Comparison of ENCODE assay signal across 1 cellular context in genomic region chr16:75148311-75149195, GRCh38.
TF ChIP-seq lines count a peak whose summit lies in the region.

ZFP1 (plus strand) TSS chr16:75148524; CDS start chr16:75152952, 4,428 bp downstream.

TF ChIP-seq in HEK293, 187 proteins besides CTCF, POLR2A, EP300 and RAD21 (continued from another document):
- TF ChIP-seq, protein P1, sequence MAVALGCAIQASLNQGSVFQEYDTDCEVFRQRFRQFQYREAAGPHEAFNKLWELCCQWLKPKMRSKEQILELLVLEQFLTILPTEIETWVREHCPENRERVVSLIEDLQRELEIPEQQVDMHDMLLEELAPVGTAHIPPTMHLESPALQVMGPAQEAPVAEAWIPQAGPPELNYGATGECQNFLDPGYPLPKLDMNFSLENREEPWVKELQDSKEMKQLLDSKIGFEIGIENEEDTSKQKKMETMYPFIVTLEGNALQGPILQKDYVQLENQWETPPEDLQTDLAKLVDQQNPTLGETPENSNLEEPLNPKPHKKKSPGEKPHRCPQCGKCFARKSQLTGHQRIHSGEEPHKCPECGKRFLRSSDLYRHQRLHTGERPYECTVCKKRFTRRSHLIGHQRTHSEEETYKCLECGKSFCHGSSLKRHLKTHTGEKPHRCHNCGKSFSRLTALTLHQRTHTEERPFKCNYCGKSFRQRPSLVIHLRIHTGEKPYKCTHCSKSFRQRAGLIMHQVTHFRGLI (tag by site-specific recombination; IDR thresholded peaks at IDR 0.05) = peak; percentile 56; the same call in 1 of the 2 replicates
- TF ChIP-seq ZNF121 (tag by site-specific recombination; IDR thresholded peaks at IDR 0.05) (no peak), ZEB2 (tag by site-specific recombination; IDR thresholded peaks at IDR 0.05) (peak; percentile 93), ZNF610 (tag by site-specific recombination; IDR thresholded peaks at IDR 0.05; ENCODE audit: borderline replicate concordance) (peak; percentile 71; the same call in 1 of the 2 replicates), GLIS1 (tag by site-specific recombination; IDR thresholded peaks at IDR 0.05) (peak; percentile 53; the same call in 1 of the 2 replicates), OSR2 (tag by site-specific recombination; IDR thresholded peaks at IDR 0.05) (0 out of 2 replicates have a peak, but pooled peaks have one; percentile 22), ZNF391 (tag by site-specific recombination; IDR thresholded peaks at IDR 0.05; ENCODE audit: borderline replicate concordance, low read depth) (peak; percentile 83; the same call in 1 of the 2 replicates), KLF7 (tag by site-specific recombination; IDR thresholded peaks at IDR 0.05; ENCODE audit: borderline replicate concordance) (peak; percentile 80; the same call in 1 of the 2 replicates), ZNF837 (tag by site-specific recombination; IDR thresholded peaks at IDR 0.05) (no peak), ZNF280D (tag by site-specific recombination; IDR thresholded peaks at IDR 0.05) (no peak), ZBTB7A (tag by site-specific recombination; IDR thresholded peaks at IDR 0.05; ENCODE audit: low read depth) (peak; percentile 95), ZNF10 (tag by site-specific recombination; IDR thresholded peaks at IDR 0.05) (peak; percentile 98), OVOL3 (tag by site-specific recombination; IDR thresholded peaks at IDR 0.05) (0 out of 2 replicates have a peak, but pooled peaks have one; percentile 20), ZNF133 (tag by site-specific recombination; IDR thresholded peaks at IDR 0.05) (0 out of 2 replicates have a peak, but pooled peaks have one; percentile 9), ZNF629 (tag by site-specific recombination; IDR thresholded peaks at IDR 0.05) (peak; percentile 26; the same call in 1 of the 2 replicates), KLF9 (tag by site-specific recombination; IDR thresholded peaks at IDR 0.05; ENCODE audit: low read depth) (peak; percentile 80), ZFHX2 (tag by site-specific recombination; conservative IDR thresholded peaks at IDR 0.05) (peak; percentile 94), ZNF776 (tag by site-specific recombination; IDR thresholded peaks at IDR 0.05; ENCODE audit: borderline replicate concordance) (no peak), ZBTB20 (tag by site-specific recombination; IDR thresholded peaks at IDR 0.05) (peak; percentile 73; the same call in 1 of the 2 replicates), ZNF174 (tag by site-specific recombination; IDR thresholded peaks at IDR 0.05) (no peak), KLF17 (tag by site-specific recombination; IDR thresholded peaks at IDR 0.05) (peak; percentile 75; the same call in 1 of the 2 replicates), ZNF518A (tag by site-specific recombination; conservative IDR thresholded peaks at IDR 0.05; ENCODE audit: low read depth) (0 out of 2 replicates have a peak, but pooled peaks have one; percentile 17), EGR2 (tag by site-specific recombination; IDR thresholded peaks at IDR 0.05; ENCODE audit: low read depth) (peak; percentile 89), ZNF777 (tag by site-specific recombination; IDR thresholded peaks at IDR 0.05; ENCODE audit: borderline replicate concordance) (peak; percentile 68; the same call in 1 of the 2 replicates)
- TF ChIP-seq, protein P2, sequence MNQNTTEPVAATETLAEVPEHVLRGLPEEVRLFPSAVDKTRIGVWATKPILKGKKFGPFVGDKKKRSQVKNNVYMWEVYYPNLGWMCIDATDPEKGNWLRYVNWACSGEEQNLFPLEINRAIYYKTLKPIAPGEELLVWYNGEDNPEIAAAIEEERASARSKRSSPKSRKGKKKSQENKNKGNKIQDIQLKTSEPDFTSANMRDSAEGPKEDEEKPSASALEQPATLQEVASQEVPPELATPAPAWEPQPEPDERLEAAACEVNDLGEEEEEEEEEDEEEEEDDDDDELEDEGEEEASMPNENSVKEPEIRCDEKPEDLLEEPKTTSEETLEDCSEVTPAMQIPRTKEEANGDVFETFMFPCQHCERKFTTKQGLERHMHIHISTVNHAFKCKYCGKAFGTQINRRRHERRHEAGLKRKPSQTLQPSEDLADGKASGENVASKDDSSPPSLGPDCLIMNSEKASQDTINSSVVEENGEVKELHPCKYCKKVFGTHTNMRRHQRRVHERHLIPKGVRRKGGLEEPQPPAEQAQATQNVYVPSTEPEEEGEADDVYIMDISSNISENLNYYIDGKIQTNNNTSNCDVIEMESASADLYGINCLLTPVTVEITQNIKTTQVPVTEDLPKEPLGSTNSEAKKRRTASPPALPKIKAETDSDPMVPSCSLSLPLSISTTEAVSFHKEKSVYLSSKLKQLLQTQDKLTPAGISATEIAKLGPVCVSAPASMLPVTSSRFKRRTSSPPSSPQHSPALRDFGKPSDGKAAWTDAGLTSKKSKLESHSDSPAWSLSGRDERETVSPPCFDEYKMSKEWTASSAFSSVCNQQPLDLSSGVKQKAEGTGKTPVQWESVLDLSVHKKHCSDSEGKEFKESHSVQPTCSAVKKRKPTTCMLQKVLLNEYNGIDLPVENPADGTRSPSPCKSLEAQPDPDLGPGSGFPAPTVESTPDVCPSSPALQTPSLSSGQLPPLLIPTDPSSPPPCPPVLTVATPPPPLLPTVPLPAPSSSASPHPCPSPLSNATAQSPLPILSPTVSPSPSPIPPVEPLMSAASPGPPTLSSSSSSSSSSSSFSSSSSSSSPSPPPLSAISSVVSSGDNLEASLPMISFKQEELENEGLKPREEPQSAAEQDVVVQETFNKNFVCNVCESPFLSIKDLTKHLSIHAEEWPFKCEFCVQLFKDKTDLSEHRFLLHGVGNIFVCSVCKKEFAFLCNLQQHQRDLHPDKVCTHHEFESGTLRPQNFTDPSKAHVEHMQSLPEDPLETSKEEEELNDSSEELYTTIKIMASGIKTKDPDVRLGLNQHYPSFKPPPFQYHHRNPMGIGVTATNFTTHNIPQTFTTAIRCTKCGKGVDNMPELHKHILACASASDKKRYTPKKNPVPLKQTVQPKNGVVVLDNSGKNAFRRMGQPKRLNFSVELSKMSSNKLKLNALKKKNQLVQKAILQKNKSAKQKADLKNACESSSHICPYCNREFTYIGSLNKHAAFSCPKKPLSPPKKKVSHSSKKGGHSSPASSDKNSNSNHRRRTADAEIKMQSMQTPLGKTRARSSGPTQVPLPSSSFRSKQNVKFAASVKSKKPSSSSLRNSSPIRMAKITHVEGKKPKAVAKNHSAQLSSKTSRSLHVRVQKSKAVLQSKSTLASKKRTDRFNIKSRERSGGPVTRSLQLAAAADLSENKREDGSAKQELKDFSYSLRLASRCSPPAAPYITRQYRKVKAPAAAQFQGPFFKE (tag by site-specific recombination; IDR thresholded peaks at IDR 0.05; ENCODE audit: borderline replicate concordance) = 0 out of 2 replicates have a peak, but pooled peaks have one; percentile 52
- TF ChIP-seq, protein P3, sequence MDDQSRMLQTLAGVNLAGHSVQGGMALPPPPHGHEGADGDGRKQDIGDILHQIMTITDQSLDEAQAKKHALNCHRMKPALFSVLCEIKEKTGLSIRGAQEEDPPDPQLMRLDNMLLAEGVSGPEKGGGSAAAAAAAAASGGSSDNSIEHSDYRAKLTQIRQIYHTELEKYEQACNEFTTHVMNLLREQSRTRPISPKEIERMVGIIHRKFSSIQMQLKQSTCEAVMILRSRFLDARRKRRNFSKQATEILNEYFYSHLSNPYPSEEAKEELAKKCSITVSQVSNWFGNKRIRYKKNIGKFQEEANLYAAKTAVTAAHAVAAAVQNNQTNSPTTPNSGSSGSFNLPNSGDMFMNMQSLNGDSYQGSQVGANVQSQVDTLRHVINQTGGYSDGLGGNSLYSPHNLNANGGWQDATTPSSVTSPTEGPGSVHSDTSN (CRISPR knock-in tag; IDR thresholded peaks at IDR 0.05) = peak; percentile 91
